1 cellular context compared by ENCODE assay signal in genomic region chr22:19050117-19050516, GRCh38.
TF ChIP-seq lines count a peak whose summit lies in the region.

No MANE protein-coding gene starts in this region.

TF ChIP-seq in K562, 482 proteins besides CTCF, POLR2A, EP300 and RAD21 (continued from another document and continues in another):
- no peak for TF ChIP-seq ZNF407 (IDR thresholded peaks at IDR 0.05; ENCODE audit: low read depth)
- no peak for TF ChIP-seq HMG20A (CRISPR knock-in tag; conservative IDR thresholded peaks at IDR 0.05)
- TF ChIP-seq ZSCAN32 (CRISPR knock-in tag; IDR thresholded peaks at IDR 0.05) = no peak
- TF ChIP-seq HDAC2 (IDR thresholded peaks at IDR 0.05) = no peak
- TF ChIP-seq NR4A1 (CRISPR knock-in tag; IDR thresholded peaks at IDR 0.05) = no peak
- TF ChIP-seq NR4A1 (tag; IDR thresholded peaks at IDR 0.05) = no peak
- TF ChIP-seq DMBX1 (CRISPR knock-in tag; IDR thresholded peaks at IDR 0.05; ENCODE audit: borderline replicate concordance) = no peak
- no peak for TF ChIP-seq ZBTB2 (IDR thresholded peaks at IDR 0.05)
- TF ChIP-seq ATF3 (IDR thresholded peaks at IDR 0.05) = no peak
- no peak for TF ChIP-seq ATF3 (CRISPR knock-in tag; conservative IDR thresholded peaks at IDR 0.05)
- TF ChIP-seq ZNF764 (CRISPR knock-in tag; IDR thresholded peaks at IDR 0.05; ENCODE audit: low read depth) = no peak
- no peak for TF ChIP-seq HNRNPUL1 (IDR thresholded peaks at IDR 0.05; ENCODE audit: low read length)
- no peak for TF ChIP-seq TCFL5 (CRISPR knock-in tag; conservative IDR thresholded peaks at IDR 0.05)
- TF ChIP-seq NFE2L1 (tag; IDR thresholded peaks at IDR 0.05; ENCODE audit: borderline replicate concordance, low read depth) = no peak
- TF ChIP-seq ZNF384 (IDR thresholded peaks at IDR 0.05; ENCODE audit: low read depth, low read length) = no peak
- no peak for TF ChIP-seq NUFIP1 (IDR thresholded peaks at IDR 0.05; ENCODE audit: partially characterized antibody)
- TF ChIP-seq, protein P1, sequence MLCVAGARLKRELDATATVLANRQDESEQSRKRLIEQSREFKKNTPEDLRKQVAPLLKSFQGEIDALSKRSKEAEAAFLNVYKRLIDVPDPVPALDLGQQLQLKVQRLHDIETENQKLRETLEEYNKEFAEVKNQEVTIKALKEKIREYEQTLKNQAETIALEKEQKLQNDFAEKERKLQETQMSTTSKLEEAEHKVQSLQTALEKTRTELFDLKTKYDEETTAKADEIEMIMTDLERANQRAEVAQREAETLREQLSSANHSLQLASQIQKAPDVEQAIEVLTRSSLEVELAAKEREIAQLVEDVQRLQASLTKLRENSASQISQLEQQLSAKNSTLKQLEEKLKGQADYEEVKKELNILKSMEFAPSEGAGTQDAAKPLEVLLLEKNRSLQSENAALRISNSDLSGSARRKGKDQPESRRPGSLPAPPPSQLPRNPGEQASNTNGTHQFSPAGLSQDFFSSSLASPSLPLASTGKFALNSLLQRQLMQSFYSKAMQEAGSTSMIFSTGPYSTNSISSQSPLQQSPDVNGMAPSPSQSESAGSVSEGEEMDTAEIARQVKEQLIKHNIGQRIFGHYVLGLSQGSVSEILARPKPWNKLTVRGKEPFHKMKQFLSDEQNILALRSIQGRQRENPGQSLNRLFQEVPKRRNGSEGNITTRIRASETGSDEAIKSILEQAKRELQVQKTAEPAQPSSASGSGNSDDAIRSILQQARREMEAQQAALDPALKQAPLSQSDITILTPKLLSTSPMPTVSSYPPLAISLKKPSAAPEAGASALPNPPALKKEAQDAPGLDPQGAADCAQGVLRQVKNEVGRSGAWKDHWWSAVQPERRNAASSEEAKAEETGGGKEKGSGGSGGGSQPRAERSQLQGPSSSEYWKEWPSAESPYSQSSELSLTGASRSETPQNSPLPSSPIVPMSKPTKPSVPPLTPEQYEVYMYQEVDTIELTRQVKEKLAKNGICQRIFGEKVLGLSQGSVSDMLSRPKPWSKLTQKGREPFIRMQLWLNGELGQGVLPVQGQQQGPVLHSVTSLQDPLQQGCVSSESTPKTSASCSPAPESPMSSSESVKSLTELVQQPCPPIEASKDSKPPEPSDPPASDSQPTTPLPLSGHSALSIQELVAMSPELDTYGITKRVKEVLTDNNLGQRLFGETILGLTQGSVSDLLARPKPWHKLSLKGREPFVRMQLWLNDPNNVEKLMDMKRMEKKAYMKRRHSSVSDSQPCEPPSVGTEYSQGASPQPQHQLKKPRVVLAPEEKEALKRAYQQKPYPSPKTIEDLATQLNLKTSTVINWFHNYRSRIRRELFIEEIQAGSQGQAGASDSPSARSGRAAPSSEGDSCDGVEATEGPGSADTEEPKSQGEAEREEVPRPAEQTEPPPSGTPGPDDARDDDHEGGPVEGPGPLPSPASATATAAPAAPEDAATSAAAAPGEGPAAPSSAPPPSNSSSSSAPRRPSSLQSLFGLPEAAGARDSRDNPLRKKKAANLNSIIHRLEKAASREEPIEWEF (CRISPR knock-in tag; IDR thresholded peaks at IDR 0.05) = no peak
- no peak for TF ChIP-seq CHD4 (IDR thresholded peaks at IDR 0.05; ENCODE audit: insufficient read depth, insufficient replicate concordance, low read depth, low read length, poor library complexity, severe bottlenecking)
- no peak for TF ChIP-seq ATF6 (CRISPR knock-in tag; IDR thresholded peaks at IDR 0.05)
- TF ChIP-seq ZNF740 (CRISPR knock-in tag; IDR thresholded peaks at IDR 0.05) = no peak
- TF ChIP-seq ZNF740 (tag; IDR thresholded peaks at IDR 0.05) = no peak
- no peak for TF ChIP-seq STAT6 (CRISPR knock-in tag; IDR thresholded peaks at IDR 0.05)
- no peak for TF ChIP-seq TGIF2 (CRISPR knock-in tag; IDR thresholded peaks at IDR 0.05)
- TF ChIP-seq AFF4 (CRISPR knock-in tag; IDR thresholded peaks at IDR 0.05) = no peak
- TF ChIP-seq MXI1 (IDR thresholded peaks at IDR 0.05; ENCODE audit: low read depth, low read length) = no peak
- no peak for TF ChIP-seq CREM (IDR thresholded peaks at IDR 0.05; ENCODE audit: low read depth)
- no peak for TF ChIP-seq HNRNPLL (IDR thresholded peaks at IDR 0.05; ENCODE audit: low read depth, low read length, poor library complexity, severe bottlenecking)
- no peak for TF ChIP-seq POU5F1 (IDR thresholded peaks at IDR 0.05; ENCODE audit: borderline replicate concordance, low read depth, low read length, partially characterized antibody)
- TF ChIP-seq TBL1XR1 (IDR thresholded peaks at IDR 0.05; ENCODE audit: low read length in 2 of 2) = no peak
